1 cellular context compared by ENCODE assay signal in genomic region chr1:87733421-87733820, GRCh38.
TF ChIP-seq lines count a peak whose summit lies in the region.

No MANE protein-coding gene starts in this region.

TF ChIP-seq in IMR-90, 13 proteins besides CTCF, POLR2A, EP300 and RAD21 (continued from another document):
- TF ChIP-seq, protein P1, sequence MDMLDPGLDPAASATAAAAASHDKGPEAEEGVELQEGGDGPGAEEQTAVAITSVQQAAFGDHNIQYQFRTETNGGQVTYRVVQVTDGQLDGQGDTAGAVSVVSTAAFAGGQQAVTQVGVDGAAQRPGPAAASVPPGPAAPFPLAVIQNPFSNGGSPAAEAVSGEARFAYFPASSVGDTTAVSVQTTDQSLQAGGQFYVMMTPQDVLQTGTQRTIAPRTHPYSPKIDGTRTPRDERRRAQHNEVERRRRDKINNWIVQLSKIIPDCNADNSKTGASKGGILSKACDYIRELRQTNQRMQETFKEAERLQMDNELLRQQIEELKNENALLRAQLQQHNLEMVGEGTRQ (IDR thresholded peaks at IDR 0.05; ENCODE audit: low read depth, low read length) = no peak
- TF ChIP-seq RFX5 (IDR thresholded peaks at IDR 0.05; ENCODE audit: low read depth, low read length) (no peak), CHD1 (IDR thresholded peaks at IDR 0.05; ENCODE audit: low read depth, low read length) (no peak), NFE2L2 (IDR thresholded peaks at IDR 0.05; ENCODE audit: low read depth, low read length) (no peak), CEBPB (IDR thresholded peaks at IDR 0.05; ENCODE audit: low read depth, low read length) (no peak), MXI1 (IDR thresholded peaks at IDR 0.05; ENCODE audit: borderline replicate concordance, low read depth, low read length) (no peak), MAZ (IDR thresholded peaks at IDR 0.05; ENCODE audit: borderline replicate concordance, low read depth, low read length) (no peak)
